Comparison of ENCODE assay signal across 23 cellular contexts in genomic region chr3:97880267-97880666, GRCh38.
"Had no signal": no experiment of that assay in that cellular context is flagged by ENCODE, and none has a peak within 500 bp of the region (broad histone marks: within the 10 kb centered on the region; RNA-seq: fewer than 3 reads in every experiment).

No MANE protein-coding gene starts in this region.

- H3K9me3 ChIP-seq: pancreas, psoas muscle, right atrium auricular region, spleen, testis, transverse colon had no signal

- DNase-seq: activated CD4-positive, alpha-beta T cell treated with anti-CD3 and anti-CD28 coated beads for 36 hours; activated CD4-positive, CD25-positive, alpha-beta regulatory T cell; activated CD8-positive, alpha-beta memory T cell treated with anti-CD3 and anti-CD28 coated beads for 24 hours; activated effector memory CD4-positive, alpha-beta T cell treated with anti-CD3 and anti-CD28 coated beads, Interleukin-2, amount 50 U/mL, for 16 hours; activated naive CD4-positive, alpha-beta T cell treated with anti-CD3 and anti-CD28 coated beads for 36 hours; activated naive CD8-positive, alpha-beta T cell treated with anti-CD3 and anti-CD28 coated beads, Interleukin-2, amount 10 ng/mL, durations not matched to agents 7 days and 5 days; amygdala; cortex of kidney; effector memory CD8-positive, alpha-beta T cell; erythroblast; head of caudate nucleus; hippocampal formation; kidney; midbrain; naive thymus-derived CD4-positive, alpha-beta T cell; pancreas; psoas muscle; spleen; stimulated activated naive CD4-positive, alpha-beta T cell treated with Interleukin-2 at 50 U/mL for 16 hours; T-helper 1 cell; testis; transverse colon had no signal

- H3K4me1 ChIP-seq: psoas muscle, testis had no signal

- ATAC-seq: activated CD4-positive, alpha-beta T cell treated with anti-CD3 and anti-CD28 coated beads for 36 hours; naive thymus-derived CD4-positive, alpha-beta T cell; pancreas; psoas muscle had no signal

- H3K36me3 ChIP-seq: pancreas had no signal

- H3K27me3 ChIP-seq: pancreas, right atrium auricular region, spleen, testis, transverse colon had no signal

- H3K4me3 ChIP-seq: pancreas, psoas muscle, right atrium auricular region, spleen, testis, transverse colon had no signal

- H3K27ac ChIP-seq: pancreas, psoas muscle, right atrium auricular region, spleen, testis, transverse colon had no signal
